8 cellular contexts compared by ENCODE assay signal in genomic region chr11:118911113-118911879, GRCh38. TPM values are rescaled to one million over a fixed set of nuclear protein-coding genes. Genes with fewer than 3 reads are reported as not detected.
DNase-seq lines count a peak whose midpoint lies in the region; ATAC-seq and TF ChIP-seq lines count a peak whose summit lies in the region.

No MANE protein-coding gene starts in this region.

- no peak for TF ChIP-seq POLR2A in spleen (IDR thresholded peaks at IDR 0.05)
- TF ChIP-seq POLR2A in GM18505 (IDR thresholded peaks at IDR 0.05; ENCODE audit: borderline replicate concordance, extremely low read depth, insufficient read depth, insufficient read length) = no peak

- peak; percentile 10 for DNase-seq in NCI-H82 (lab: John Stamatoyannopoulos, UW)
- DNase-seq in NCI-H82 treated with DMSO at 0.1 percent for 48 hours (lab: John Stamatoyannopoulos, UW; ENCODE audit: unreplicated experiment) = no peak
- DNase-seq in activated naive CD4-positive, alpha-beta T cell treated with anti-CD3 and anti-CD28 coated beads, Interleukin-2, amount 50 U/mL, for 72 hours (ENCODE audit: low spot score in 2 of 2) = no peak
- DNase-seq in spleen = peak; percentile 80

- peaks cover 0 to 8% (median 0%) of the 10 kb centered on the region in 7 donors for H3K27me3 ChIP-seq in spleen (replicated peaks in 1 of 7)

- peaks cover 5 to 6% of the 10 kb centered on the region in 2 donors for H3K36me3 Mint-ChIP-seq in activated naive CD4-positive, alpha-beta T cell treated with anti-CD3 and anti-CD28 coated beads, Interleukin-2, amount 50 U/mL, for 72 hours

- peak overlapping the region; percentile 55 for H3K4me3 ChIP-seq in iPS-18c (ENCODE audit: insufficient read depth, low read depth, low read length)
- H3K4me3 ChIP-seq in spleen = peak overlapping the region in 5 of 8 donors; percentile 5 to 55 (median 20)

- H3K9me3 ChIP-seq in iPS-18c (ENCODE audit: control insufficient read depth, insufficient read depth, low read length) (no peaks in the 10 kb centered on the region), spleen (no peaks in the 10 kb centered on the region)

- peak; percentile 2 to 21 for ATAC-seq in activated naive CD4-positive, alpha-beta T cell treated with anti-CD3 and anti-CD28 coated beads, Interleukin-2, amount 50 U/mL, for 72 hours
- ATAC-seq in GM21367 (IDR thresholded peaks at IDR 0.05; ENCODE audit: unreplicated experiment) (no peak), GM18505 (IDR thresholded peaks at IDR 0.05; ENCODE audit: unreplicated experiment) (no peak), GM18867 (IDR thresholded peaks at IDR 0.05; ENCODE audit: unreplicated experiment) (no peak)

- peak overlapping the region; percentile 94 to 98 for H3K27ac Mint-ChIP-seq in activated naive CD4-positive, alpha-beta T cell treated with anti-CD3 and anti-CD28 coated beads, Interleukin-2, amount 50 U/mL, for 72 hours

- no peaks in the 10 kb centered on the region for H3K9me3 Mint-ChIP-seq in activated naive CD4-positive, alpha-beta T cell treated with anti-CD3 and anti-CD28 coated beads, Interleukin-2, amount 50 U/mL, for 72 hours

- H3K4me1 ChIP-seq in spleen = peaks cover 72 to 100% (median 93%) of the 10 kb centered on the region in 6 donors

- WGBS in spleen, 5 donors = 44 to 60% (median 48%) methylated on average over 11 to 21 of the region's 21 CpGs

- intact Hi-C loops in spleen (cut with DNase I; ENCODE audit: low total_unique reads) = no loop called here

- H3K36me3 ChIP-seq in spleen = peaks cover 0 to 25% (median 8%) of the 10 kb centered on the region in 6 donors

- H3K27ac ChIP-seq in spleen = peak overlapping the region; percentile 80 to 98 (median 90)

- no peak for TF ChIP-seq CTCF in spleen (IDR thresholded peaks at IDR 0.05 in 8 of 11, conservative IDR thresholded peaks at IDR 0.05 in 3 of 11)

RNA-seq across cellular contexts. Expression of gene BCL9L, which starts 14.4 kb away (rescaled TPM):
- 10 to 100 TPM; 46.6 to 57.4 TPM for total RNA-seq in activated naive CD4-positive, alpha-beta T cell treated with anti-CD3 and anti-CD28 coated beads, Interleukin-2, amount 50 U/mL, for 72 hours
- 10 to 100 TPM; 19.8 to 58.0 (median 39.0) TPM for total RNA-seq in spleen
- polyA plus RNA-seq in spleen = 10 to 100 TPM in 1 of 3 donors, 1 to 10 TPM in 2; 2.5 to 14.2 (median 2.6) TPM

RNA-seq across cellular contexts. Expression of gene CXCR5, which starts 27.6 kb away (rescaled TPM):
- 10 to 100 TPM in 1 of 2 donors, 1 to 10 TPM in 1; 9.3 to 25.9 TPM for total RNA-seq in activated naive CD4-positive, alpha-beta T cell treated with anti-CD3 and anti-CD28 coated beads, Interleukin-2, amount 50 U/mL, for 72 hours
- 10 to 100 TPM; 25.0 to 66.6 (median 33.2) TPM for total RNA-seq in spleen
- 10 to 100 TPM; 35.4 to 50.7 (median 39.6) TPM for polyA plus RNA-seq in spleen

RNA-seq across cellular contexts. Expression of gene UPK2, which starts 44.8 kb away (rescaled TPM):
- total RNA-seq in activated naive CD4-positive, alpha-beta T cell treated with anti-CD3 and anti-CD28 coated beads, Interleukin-2, amount 50 U/mL, for 72 hours = 1 to 10 TPM in 1 of 2 donors, under 1 TPM in 1; 0.80 to 2.0 TPM
- total RNA-seq in spleen = not detected
- under 1 TPM in 2 of 3 donors, not detected in 1; 0.09 to 0.13 TPM for polyA plus RNA-seq in spleen

Comparison
In these comparisons a context has a peak if more than half of its experiments do, and no peak if none do; other contexts are left out.
1. DNase-seq: peak in NCI-H82 (single experiment) and spleen (single experiment); none in NCI-H82 treated with DMSO at 0.1 percent for 48 hours (single experiment) and activated naive CD4-positive, alpha-beta T cell treated with anti-CD3 and anti-CD28 coated beads, Interleukin-2, amount 50 U/mL, for 72 hours (0 of 2).
2. ATAC-seq: peak in activated naive CD4-positive, alpha-beta T cell treated with anti-CD3 and anti-CD28 coated beads, Interleukin-2, amount 50 U/mL, for 72 hours (2 of 2); none in GM21367 (single experiment), GM18505 (single experiment) and GM18867 (single experiment).